8 cellular contexts compared by ENCODE assay signal in genomic region chr20:62929051-62929538, GRCh38. TPM values are rescaled to one million over a fixed set of nuclear protein-coding genes. Genes with fewer than 3 reads are reported as not detected.
A peak's percentile ranks its signal among the peaks of the same experiment; 100 is the strongest.
DNase-seq lines count a peak whose midpoint lies in the region; ATAC-seq and TF ChIP-seq lines count a peak whose summit lies in the region.

No MANE protein-coding gene starts in this region.

- peak overlapping the region; percentile 82 for H3K4me3 Mint-ChIP-seq in activated CD4-positive, alpha-beta memory T cell treated with anti-CD3 and anti-CD28 coated beads for 36 hours

- H3K36me3 ChIP-seq in ACC112 (ENCODE audit: insufficient read depth, low read length), result no peaks in the 10 kb centered on the region
- no peaks in the 10 kb centered on the region for H3K36me3 ChIP-seq in effector memory CD4-positive, alpha-beta T cell (ENCODE audit: control insufficient read depth, insufficient read depth, low read length)

- POLR2A ChIA-PET in activated CD4-positive, alpha-beta memory T cell treated with anti-CD3 and anti-CD28 coated beads for 36 hours (lab: Charles Lee), result interaction anchor here (5.0 kb wide), 1 partner anchor 9 kb away, joined by 36 read pairs; the partner anchor contains the start of gene GID8

- H3K36me3 Mint-ChIP-seq in activated CD4-positive, alpha-beta memory T cell treated with anti-CD3 and anti-CD28 coated beads for 36 hours, result peaks cover 12% of the 10 kb centered on the region

- DNase-seq in activated CD4-positive, alpha-beta memory T cell treated with anti-CD3 and anti-CD28 coated beads for 36 hours, result peak; percentile 72
- DNase-seq in effector memory CD4-positive, alpha-beta T cell, result peak; percentile 32 to 56 (median 47)
- DNase-seq in lower leg skin (ENCODE audit: low spot score in 2 of 2), result peak; percentile 41 to 92
- DNase-seq in stimulated activated naive CD8-positive, alpha-beta T cell treated with anti-CD3 and anti-CD28 coated beads, Interleukin-15, Interleukin-2, amounts not matched to agents 100 U/mL and 50 U/mL, for 24 hours, result peak; percentile 71
- no peak for DNase-seq in cerebellar nuclear complex (lab: John Stamatoyannopoulos, UW)

- 1 to 2% methylated on average over 31 to 44 of the region's 44 CpGs for WGBS in lower leg skin, 2 donors

- peak overlapping the region; percentile 85 for H3K27ac Mint-ChIP-seq in activated CD4-positive, alpha-beta memory T cell treated with anti-CD3 and anti-CD28 coated beads for 36 hours

- peaks cover 94% of the 10 kb centered on the region for H3K79me2 ChIP-seq in ACC112 (ENCODE audit: control insufficient read depth, insufficient read depth, low read length, unreplicated experiment)

- H3K27ac ChIP-seq in ACC112 (ENCODE audit: low read depth, low read length), result peak overlapping the region; percentile 44; the same call in 1 of the 2 replicates
- peak overlapping the region; percentile 73 for H3K27ac ChIP-seq in effector memory CD4-positive, alpha-beta T cell (ENCODE audit: insufficient read depth, low read length, poor library complexity, severe bottlenecking)

- no peaks in the 10 kb centered on the region for H3K27me3 ChIP-seq in ACC112 (ENCODE audit: insufficient read depth, low read length)
- no peaks in the 10 kb centered on the region for H3K27me3 ChIP-seq in effector memory CD4-positive, alpha-beta T cell (replicated peaks; ENCODE audit: control insufficient read depth, insufficient read depth, low read length, poor library complexity, severe bottlenecking)

- peak; percentile 24 for ATAC-seq in HG02759 (IDR thresholded peaks at IDR 0.05; ENCODE audit: unreplicated experiment)
- peak; percentile 30 for ATAC-seq in stimulated activated naive CD8-positive, alpha-beta T cell treated with anti-CD3 and anti-CD28 coated beads, Interleukin-15, Interleukin-2, amounts not matched to agents 100 U/mL and 50 U/mL, for 24 hours
- ATAC-seq in GM21576 (IDR thresholded peaks at IDR 0.05; ENCODE audit: unreplicated experiment), result no peak

- H3K4me3 ChIP-seq in ACC112 (ENCODE audit: low read depth, low read length) (peak overlapping the region; percentile 73), lower leg skin (ENCODE audit: low read depth, poor library complexity, severe bottlenecking) (peak overlapping the region; percentile 11)
- peak overlapping the region; percentile 58 for H3K4me3 ChIP-seq in effector memory CD4-positive, alpha-beta T cell (ENCODE audit: insufficient read depth, low read depth, low read length, poor library complexity, severe bottlenecking)

- no peaks in the 10 kb centered on the region for H3K27me3 Mint-ChIP-seq in activated CD4-positive, alpha-beta memory T cell treated with anti-CD3 and anti-CD28 coated beads for 36 hours

- no peaks in the 10 kb centered on the region for H3K9me3 ChIP-seq in effector memory CD4-positive, alpha-beta T cell (ENCODE audit: control insufficient read depth, low read length)

- CTCF ChIA-PET in activated CD4-positive, alpha-beta memory T cell treated with anti-CD3 and anti-CD28 coated beads for 36 hours (lab: Charles Lee), result interaction anchor here (1.4 kb wide), 1 partner anchor 22 kb away, joined by 5 read pairs; no protein-coding TSS in a partner anchor

- H3K9me3 Mint-ChIP-seq in activated CD4-positive, alpha-beta memory T cell treated with anti-CD3 and anti-CD28 coated beads for 36 hours, result no peaks in the 10 kb centered on the region

- peak overlapping the region; percentile 42 for H2AFZ ChIP-seq in ACC112 (ENCODE audit: low read length, unreplicated experiment)

- peaks cover 34% of the 10 kb centered on the region for H3K4me1 ChIP-seq in ACC112 (ENCODE audit: control insufficient read depth, insufficient read depth, low read length, unreplicated experiment)
- peaks cover 41% of the 10 kb centered on the region for H3K4me1 ChIP-seq in effector memory CD4-positive, alpha-beta T cell (ENCODE audit: control insufficient read depth, insufficient read depth, low read length, poor library complexity, severe bottlenecking)

- TF ChIP-seq CTCF in lower leg skin (IDR thresholded peaks at IDR 0.05), result no peak

- peaks cover 63% of the 10 kb centered on the region for H3K4me1 Mint-ChIP-seq in activated CD4-positive, alpha-beta memory T cell treated with anti-CD3 and anti-CD28 coated beads for 36 hours (ENCODE audit: low read depth)

- intact Hi-C loops in activated CD4-positive, alpha-beta memory T cell treated with anti-CD3 and anti-CD28 coated beads for 36 hours (cut with micrococcal nuclease), result loop anchor here (1.0 to 10.0 kb wide), 4 partner anchors 8 to 284 kb away; partner anchors contain the start of genes SLCO4A1 and TCFL5
- intact Hi-C loops in lower leg skin (cut with DNase I; ENCODE audit: low total_unique reads), result no loop called here

- no peak for TF ChIP-seq POLR2A in lower leg skin (IDR thresholded peaks at IDR 0.05)

RNA-seq across cellular contexts. Expression of gene DIDO1, which starts 2.8 kb away (rescaled TPM):
- total RNA-seq in activated CD4-positive, alpha-beta memory T cell treated with anti-CD3 and anti-CD28 coated beads for 36 hours, result 10 to 100 TPM; 46.6 to 48.4 TPM
- 100 to 1,000 TPM in 1 of 4 donors, 10 to 100 TPM in 3; 54.2 to 105 (median 70.7) TPM for total RNA-seq in lower leg skin

RNA-seq across cellular contexts. Expression of gene GID8, which starts 8.9 kb away (rescaled TPM):
- total RNA-seq in activated CD4-positive, alpha-beta memory T cell treated with anti-CD3 and anti-CD28 coated beads for 36 hours, result 10 to 100 TPM; 33.9 to 34.8 TPM
- total RNA-seq in lower leg skin, result 10 to 100 TPM; 39.6 to 59.3 (median 44.2) TPM

RNA-seq across cellular contexts. Expression of gene SLC17A9, which starts 23.4 kb away (rescaled TPM):
- 1 to 10 TPM; 9.5 to 9.7 TPM for total RNA-seq in activated CD4-positive, alpha-beta memory T cell treated with anti-CD3 and anti-CD28 coated beads for 36 hours
- total RNA-seq in lower leg skin, result 1 to 10 TPM in 2 of 4 donors, under 1 TPM in 2; 0.46 to 1.1 (median 0.73) TPM

Comparison
In these comparisons a context has a peak if more than half of its experiments do, and no peak if none do; other contexts are left out.
1. H3K4me3 ChIP-seq: peak in every context shown above with its lines; median percentile 73 in ACC112; 58 in effector memory CD4-positive, alpha-beta T cell; 11 in lower leg skin.
2. DNase-seq: peak in activated CD4-positive, alpha-beta memory T cell treated with anti-CD3 and anti-CD28 coated beads for 36 hours (single experiment), effector memory CD4-positive, alpha-beta T cell (3 of 3), lower leg skin (2 of 2) and stimulated activated naive CD8-positive, alpha-beta T cell treated with anti-CD3 and anti-CD28 coated beads, Interleukin-15, Interleukin-2, amounts not matched to agents 100 U/mL and 50 U/mL, for 24 hours (single experiment); none in cerebellar nuclear complex (0 of 2).
3. RNA of gene SLC17A9, which starts 23.4 kb away (total RNA-seq): 9.5 to 9.7 TPM in activated CD4-positive, alpha-beta memory T cell treated with anti-CD3 and anti-CD28 coated beads for 36 hours; 0.46 to 1.1 TPM in lower leg skin; every median in the first group is over 4 times any median in the second.